13 cellular contexts compared by ENCODE assay signal in the genomic region with DNA sequence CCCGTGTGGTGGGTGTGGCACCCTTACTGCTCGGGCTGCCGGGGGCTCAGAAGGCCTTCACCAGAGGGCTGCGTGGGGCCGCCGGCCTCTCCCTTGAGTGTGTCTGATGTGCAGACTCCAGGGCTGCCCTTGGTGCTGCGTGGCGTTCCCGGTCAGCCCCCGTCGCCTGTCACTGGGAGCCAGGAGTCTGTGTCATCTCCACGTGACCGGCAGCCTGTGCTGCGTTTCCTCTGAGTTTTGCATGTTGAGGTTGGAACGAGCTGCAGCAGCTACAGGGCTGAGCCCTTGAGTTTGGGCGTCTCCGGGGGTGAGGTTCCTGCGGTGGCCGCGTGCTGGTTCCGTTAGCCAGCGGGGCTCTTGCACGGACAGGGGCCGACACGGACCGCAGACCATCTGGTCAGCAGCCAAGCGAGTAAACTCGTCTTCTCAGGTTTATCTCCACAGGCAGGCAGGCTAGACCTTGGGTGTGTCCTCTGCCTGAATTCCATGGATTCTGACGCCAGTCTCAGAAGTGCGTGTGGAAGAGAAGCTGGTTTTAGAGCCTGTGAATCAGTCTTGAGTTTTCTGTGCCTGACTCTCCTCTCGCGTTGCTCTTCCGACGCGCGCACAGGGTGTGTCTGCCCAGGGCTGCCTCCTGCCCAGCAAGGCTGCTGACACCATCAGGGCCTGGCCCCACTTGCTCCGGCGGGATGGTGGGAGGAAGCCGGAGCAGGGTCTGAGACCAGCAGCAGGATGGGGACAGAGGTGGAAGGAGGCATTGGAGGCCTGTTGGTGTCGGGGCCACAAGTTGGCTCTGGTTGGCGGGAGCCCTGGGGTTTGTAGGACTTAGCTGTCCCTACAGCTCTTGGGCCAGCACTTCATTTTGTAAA. TPM values are rescaled to one million over a fixed set of nuclear protein-coding genes. Genes with fewer than 3 reads are reported as not detected.
DNase-seq lines count a peak whose midpoint lies in the region; TF ChIP-seq lines count a peak whose summit lies in the region.
"Had no signal": no experiment of that assay in that cellular context is flagged by ENCODE, and none has a peak within 500 bp of the region (broad histone marks: within the 10 kb centered on the region; RNA-seq: fewer than 3 reads in every experiment).

No MANE protein-coding gene starts in this region.

- no peak overlapping the region for H3K14ac ChIP-seq in neuronal stem cell (ENCODE audit: low read length)

- peak; percentile 90 for DNase-seq in NCI-H460 (ENCODE audit: extremely low read depth, low read depth)
- peak; percentile 94 for DNase-seq in fibroblast of villous mesenchyme (ENCODE audit: low read depth)
- DNase-seq in neuronal stem cell (ENCODE audit: low spot score), result no peak
- DNase-seq in stimulated activated naive CD4-positive, alpha-beta T cell treated with Interleukin-2 at 50 U/mL for 16 hours (lab: John Stamatoyannopoulos, UW), result no peak
- no peak for DNase-seq in NCI-H2171 treated with DMSO at 0.1 percent for 48 hours (lab: John Stamatoyannopoulos, UW)
- no peak for DNase-seq in germinal center (ENCODE audit: low spot score)
- DNase-seq: activated CD4-positive, alpha-beta T cell treated with anti-CD3 and anti-CD28 coated beads for 48 hours; activated gamma-delta T cell treated with Interleukin-2 at 50 U/mL for 16 hours; cerebellar nuclear complex; MV-4-11 had no signal

- H3K4ac ChIP-seq in neuronal stem cell (ENCODE audit: low read length), result no peak overlapping the region

- H2AK5ac ChIP-seq in neuronal stem cell (ENCODE audit: low read depth, low read length), result peak overlapping the region; percentile 13

- TF ChIP-seq CTCF in fibroblast of villous mesenchyme (IDR thresholded peaks at IDR 0.05; ENCODE audit: insufficient read depth, low read depth, low read length), result no peak

- H2BK120ac ChIP-seq in neuronal stem cell (ENCODE audit: low read depth, low read length), result no peak overlapping the region

- peak overlapping the region; percentile 85 for H3K23ac ChIP-seq in neuronal stem cell (ENCODE audit: low read depth, low read length, poor library complexity)

- peak overlapping the region; percentile 52 for H3K4me3 ChIP-seq in fibroblast of villous mesenchyme (ENCODE audit: low read depth, low read length)
- H3K4me3 ChIP-seq in neuronal stem cell (ENCODE audit: low read length in 2 of 2), result no peak overlapping the region
- H3K4me3 ChIP-seq: prostate gland had no signal

- H2BK12ac ChIP-seq in neuronal stem cell (ENCODE audit: low read length), result no peak overlapping the region

- H3K9me3 ChIP-seq in neuronal stem cell (replicated peaks in 1 of 2; ENCODE audit: control insufficient read depth in 2 of 2, insufficient read depth in 1 of 2, low read depth in 1 of 2, low read length in 2 of 2), result no peaks in the 10 kb centered on the region
- H3K9me3 ChIP-seq: prostate gland had no signal

- peaks cover 25% of the 10 kb centered on the region for H3K79me1 ChIP-seq in neuronal stem cell (ENCODE audit: low read depth, low read length)

- H3K27ac ChIP-seq in neuronal stem cell (replicated peaks; ENCODE audit: low read length), result no peak overlapping the region
- H3K27ac ChIP-seq: prostate gland had no signal

- no peak overlapping the region for H4K91ac ChIP-seq in neuronal stem cell (ENCODE audit: low read depth, low read length, poor library complexity)

- H3K4me1 ChIP-seq in neuronal stem cell (ENCODE audit: control insufficient read depth in 2 of 2, insufficient read depth in 1 of 2, low read depth in 1 of 2, low read length in 2 of 2), result no peaks in the 10 kb centered on the region
- H3K4me1 ChIP-seq: prostate gland had no signal

- no peak overlapping the region for H2AFZ ChIP-seq in neuronal stem cell (ENCODE audit: low read length)

- H3K27me3 ChIP-seq in neuronal stem cell (ENCODE audit: control insufficient read depth in 3 of 3, insufficient read depth in 3 of 3, low read depth in 1 of 3, low read length in 3 of 3), result no peaks in the 10 kb centered on the region

- H3K18ac ChIP-seq in neuronal stem cell (ENCODE audit: low read length), result no peak overlapping the region

- peak overlapping the region; percentile 82 for H2BK5ac ChIP-seq in neuronal stem cell (ENCODE audit: low read length)

- no peak overlapping the region for H3K9ac ChIP-seq in neuronal stem cell (ENCODE audit: low read depth, low read length, poor library complexity)

- H2BK15ac ChIP-seq in neuronal stem cell (ENCODE audit: low read length), result no peak overlapping the region

- WGBS in neuronal stem cell (ENCODE audit: extremely low coverage in 2 of 2, insufficient read length in 2 of 2, insufficient replicate concordance in 1 of 2), 2 donors, result no CpG with 5 or more reads among the region's 41 CpGs

- no peak overlapping the region for H3K4me2 ChIP-seq in neuronal stem cell (ENCODE audit: insufficient read depth, low read length, poor library complexity, severe bottlenecking)

- H4K8ac ChIP-seq in neuronal stem cell (ENCODE audit: low read depth, low read length), result no peak overlapping the region

- peaks cover 21 to 68% of the 10 kb centered on the region in 2 donors for H3K36me3 ChIP-seq in neuronal stem cell (replicated peaks in 1 of 2; ENCODE audit: control insufficient read depth in 2 of 2, insufficient read depth in 2 of 2, low read length in 2 of 2)
- H3K36me3 ChIP-seq: prostate gland had no signal

RNA-seq across cellular contexts. Expression of gene PTDSS2, which starts 10.5 kb away (rescaled TPM):
- 19.6 and 23.7 TPM in 2 replicates for total RNA-seq in NCI-H460 (2014; rRNA removed; shearing (Covaris generic))
- polyA plus RNA-seq in NCI-H460 (2014; cell fraction: nucleus; rRNA removed), result 81.7 and 95.3 TPM in 2 replicates
- total RNA-seq in fibroblast of villous mesenchyme, result 31.5 and 34.8 TPM in 2 replicates
- polyA plus RNA-seq in neuronal stem cell (2013, experiment 1 of 2), result 27.4 TPM
- 26.0 TPM for polyA plus RNA-seq in neuronal stem cell (2013, experiment 2 of 2)

RNA-seq across cellular contexts. Expression of gene ANO9, which starts 18.8 kb away (rescaled TPM):
- total RNA-seq in NCI-H460 (2014; rRNA removed; shearing (Covaris generic)), result 0.12 TPM in 1 of 2 replicates, not detected in the other
- 0.18 and 1.4 TPM in 2 replicates for polyA plus RNA-seq in NCI-H460 (2014; cell fraction: nucleus; rRNA removed)
- not detected in 2 replicates for total RNA-seq in fibroblast of villous mesenchyme
- polyA plus RNA-seq in neuronal stem cell (2013, experiment 1 of 2), result 2.8 TPM
- polyA plus RNA-seq in neuronal stem cell (2013, experiment 2 of 2), result 1.9 TPM
- total RNA-seq: temporal lobe had no signal
- polyA plus RNA-seq: BJ had no signal

RNA-seq across cellular contexts. Expression of gene SIGIRR, which starts 45.8 kb away (rescaled TPM):
- total RNA-seq in NCI-H460 (2014; rRNA removed; shearing (Covaris generic)), result 17.5 and 24.3 TPM in 2 replicates
- 22.3 and 34.9 TPM in 2 replicates for polyA plus RNA-seq in NCI-H460 (2014; cell fraction: nucleus; rRNA removed)
- 10.8 and 14.5 TPM in 2 replicates for total RNA-seq in fibroblast of villous mesenchyme
- 15.1 TPM for polyA plus RNA-seq in neuronal stem cell (2013, experiment 1 of 2)
- 13.4 TPM for polyA plus RNA-seq in neuronal stem cell (2013, experiment 2 of 2)

RNA-seq across cellular contexts. Expression of gene RNH1, which starts 46.5 kb away (rescaled TPM):
- total RNA-seq in NCI-H460 (2014; rRNA removed; shearing (Covaris generic)), result 77.4 and 100 TPM in 2 replicates
- 174 and 219 TPM in 2 replicates for polyA plus RNA-seq in NCI-H460 (2014; cell fraction: nucleus; rRNA removed)
- total RNA-seq in fibroblast of villous mesenchyme, result 259 and 276 TPM in 2 replicates
- 35.7 TPM for polyA plus RNA-seq in neuronal stem cell (2013, experiment 1 of 2)
- polyA plus RNA-seq in neuronal stem cell (2013, experiment 2 of 2), result 35.1 TPM

Comparison
In these comparisons a context has a peak if more than half of its experiments do, and no peak if none do; other contexts are left out.
1. DNase-seq: peak in NCI-H460 (single experiment) and fibroblast of villous mesenchyme (single experiment); none in neuronal stem cell (single experiment), stimulated activated naive CD4-positive, alpha-beta T cell treated with Interleukin-2 at 50 U/mL for 16 hours (single experiment), NCI-H2171 treated with DMSO at 0.1 percent for 48 hours (single experiment) and germinal center (single experiment).